ENCODE assay signal across 8 cellular contexts in genomic region chr11:859394-860131, GRCh38. TPM values are rescaled to one million over a fixed set of nuclear protein-coding genes. Genes with fewer than 3 reads are reported as not detected.
DNase-seq lines count a peak whose midpoint lies in the region; ATAC-seq, FAIRE-seq and TF ChIP-seq lines count a peak whose summit lies in the region.

No MANE protein-coding gene starts in this region.

- no peaks in the 10 kb centered on the region for H3K9me3 ChIP-seq in kidney (ENCODE audit: control insufficient read depth in 1 of 2, low read length in 2 of 2)
- H3K9me3 ChIP-seq in uterus: no peaks in the 10 kb centered on the region

- no peaks in the 10 kb centered on the region for H3K27me3 ChIP-seq in uterus

- H3K36me3 ChIP-seq in kidney (ENCODE audit: control insufficient read depth in 1 of 2, insufficient read depth in 2 of 2, low read length in 2 of 2) (no peaks in the 10 kb centered on the region), uterus (no peaks in the 10 kb centered on the region)

- no peak overlapping the region for H3K27ac ChIP-seq in kidney (ENCODE audit: low read depth in 2 of 2, low read length in 2 of 2)
- peak overlapping the region in 1 of 2 donors; percentile 41 for H3K27ac ChIP-seq in uterus

- H3K4me1 ChIP-seq in kidney (ENCODE audit: control insufficient read depth in 1 of 2, insufficient read depth in 1 of 2, low read depth in 1 of 2, low read length in 2 of 2) (peaks cover 13 to 32% of the 10 kb centered on the region in 2 donors), uterus (no peaks in the 10 kb centered on the region)

- intact Hi-C loops in kidney (cut with DNase I) (loop anchor here (10.0 kb wide), 1 partner anchor 185 kb away; no protein-coding TSS in a partner anchor), uterus (cut with DNase I; ENCODE audit: low total_unique reads) (no loop called here)

- H3K9ac ChIP-seq in kidney (ENCODE audit: low read length in 2 of 2): no peak overlapping the region

- H3K4me1 Mint-ChIP-seq in chondrocyte (ENCODE audit: low read depth): peaks cover 5% of the 10 kb centered on the region

- TF ChIP-seq CTCF in AG09309 (IDR thresholded peaks at IDR 0.05; ENCODE audit: control insufficient read depth, insufficient read depth, low read depth, low read length, missing control alignments) (no peak), astrocyte of the cerebellum (IDR thresholded peaks at IDR 0.05; ENCODE audit: low read depth, low read length, missing control alignments) (no peak), kidney (IDR thresholded peaks at IDR 0.05; ENCODE audit: borderline replicate concordance, extremely low read depth, insufficient read depth) (no peak), uterus (IDR thresholded peaks at IDR 0.05) (no peak), chondrocyte (IDR thresholded peaks at IDR 0.05) (no peak)

- in situ Hi-C loops in astrocyte of the cerebellum (cut with HindIII; ENCODE audit: low sequenced_read_pairs): loop anchor here (5.0 kb wide), 1 partner anchor 48 kb away; no protein-coding TSS in a partner anchor

- no peak for FAIRE-seq in kidney (lab: Jason Lieb, UNC)

- H3K4me3 ChIP-seq in AG09309 (ENCODE audit: control insufficient read depth, low read depth, low read length) (no peak overlapping the region), astrocyte of the cerebellum (ENCODE audit: low read depth, low read length) (no peak overlapping the region), kidney (ENCODE audit: low read length in 2 of 2) (no peak overlapping the region), uterus (no peak overlapping the region)

- ATAC-seq in GM18909 (IDR thresholded peaks at IDR 0.05; ENCODE audit: poor library complexity, unreplicated experiment): no peak

- no peak overlapping the region for H3K4me3 Mint-ChIP-seq in chondrocyte (ENCODE audit: unreplicated experiment)

- H3K9me3 Mint-ChIP-seq in chondrocyte (ENCODE audit: low read depth): no peaks in the 10 kb centered on the region

- no peak for TF ChIP-seq POLR2A in uterus (IDR thresholded peaks at IDR 0.05)

- no peaks in the 10 kb centered on the region for H3K36me3 Mint-ChIP-seq in chondrocyte (ENCODE audit: low read depth)

- H3K27me3 Mint-ChIP-seq in chondrocyte (ENCODE audit: low read depth): no peaks in the 10 kb centered on the region

- DNase-seq in AG09309 (ENCODE audit: low read depth) (peak; percentile 21), NCI-H1105 treated with DMSO at 0.1 percent for 48 hours (lab: John Stamatoyannopoulos, UW) (peak; percentile 81), astrocyte of the cerebellum (ENCODE audit: low read depth) (peak; percentile 47), kidney (peak; percentile 95), uterus (peak; percentile 79 to 86), chondrocyte (ENCODE audit: low spot score) (no peak), NCI-H146 treated with DMSO at 0.1 percent for 48 hours (lab: John Stamatoyannopoulos, UW; ENCODE audit: unreplicated experiment) (no peak)

- no peak overlapping the region for H3K27ac Mint-ChIP-seq in chondrocyte (ENCODE audit: unreplicated experiment)

RNA-seq across cellular contexts. Expression of gene TSPAN4, which starts 16.9 kb away (rescaled TPM):
- total RNA-seq in kidney (104 TPM), uterus (100 to 1,000 TPM in 2 of 4 donors, 10 to 100 TPM in 2; 68.4 to 119 (median 105) TPM), chondrocyte (62.3 to 115 TPM (median 69.2 TPM) in 3 replicates)
- 81.2 TPM for polyA plus RNA-seq in kidney (ENCODE audit: insufficient read depth, low read depth, low replicate concordance)

RNA-seq across cellular contexts. Expression of gene POLR2L, which starts 17.2 kb away (rescaled TPM):
- total RNA-seq in kidney (107 TPM), uterus (10 to 100 TPM; 10.5 to 81.5 (median 42.8) TPM), chondrocyte (139 to 173 TPM (median 142 TPM) in 3 replicates)
- polyA plus RNA-seq in kidney (ENCODE audit: insufficient read depth, low read depth, low replicate concordance): 376 TPM

RNA-seq across cellular contexts. Expression of gene CD151, which starts 26.8 kb away (rescaled TPM):
- total RNA-seq in kidney: 476 TPM
- 379 TPM for polyA plus RNA-seq in kidney (ENCODE audit: insufficient read depth, low read depth, low replicate concordance)
- 100 to 1,000 TPM in 3 of 4 donors, 10 to 100 TPM in 1; 76.8 to 382 (median 259) TPM for total RNA-seq in uterus
- total RNA-seq in chondrocyte: 460 to 558 TPM (median 549 TPM) in 3 replicates

RNA-seq across cellular contexts. Expression of gene CRACR2B, which starts 31.8 kb away (rescaled TPM):
- 22.6 TPM for total RNA-seq in kidney
- polyA plus RNA-seq in kidney (ENCODE audit: insufficient read depth, low read depth, low replicate concordance): 16.5 TPM
- total RNA-seq in uterus: 10 to 100 TPM in 1 of 4 donors, 1 to 10 TPM in 2, under 1 TPM in 1; 0.77 to 15.5 (median 2.5) TPM
- total RNA-seq in chondrocyte: 0.57 to 5.0 TPM (median 1.4 TPM) in 3 replicates

RNA-seq across cellular contexts. Expression of gene PNPLA2, which starts 40.8 kb away (rescaled TPM):
- 173 TPM for total RNA-seq in kidney
- 67.9 TPM for polyA plus RNA-seq in kidney (ENCODE audit: insufficient read depth, low read depth, low replicate concordance)
- 10 to 100 TPM; 16.9 to 96.2 (median 37.1) TPM for total RNA-seq in uterus
- total RNA-seq in chondrocyte: 56.0 to 59.1 TPM (median 56.0 TPM) in 3 replicates

Comparison
In these comparisons a context has a peak if more than half of its experiments do, and no peak if none do; other contexts are left out.
1. DNase-seq: peak in AG09309 (single experiment), NCI-H1105 treated with DMSO at 0.1 percent for 48 hours (single experiment), astrocyte of the cerebellum (single experiment), kidney (single experiment) and uterus (2 of 2); none in chondrocyte (single experiment) and NCI-H146 treated with DMSO at 0.1 percent for 48 hours (single experiment).